Comparison of ENCODE assay signal across 24 cellular contexts in genomic region chrX:41689711-41690110, GRCh38. TPM values are rescaled to one million over a fixed set of nuclear protein-coding genes. Genes with fewer than 3 reads are reported as not detected.
A peak's percentile ranks its signal among the peaks of the same experiment; 100 is the strongest.
DNase-seq lines count a peak whose midpoint lies in the region; ATAC-seq, FAIRE-seq and TF ChIP-seq lines count a peak whose summit lies in the region.
"Had no signal": no experiment of that assay in that cellular context is flagged by ENCODE, and none has a peak within 500 bp of the region (broad histone marks: within the 10 kb centered on the region; RNA-seq: fewer than 3 reads in every experiment).

No MANE protein-coding gene starts in this region.

- H3K36me3 ChIP-seq in liver (ENCODE audit: control insufficient read depth in 4 of 4, insufficient read depth in 3 of 4, low read depth in 1 of 4, low read length in 3 of 4), result no peaks in the 10 kb centered on the region
- H3K36me3 ChIP-seq in HepG2 (replicated peaks in 1 of 2; ENCODE audit: control insufficient read depth in 1 of 2, insufficient read depth in 2 of 2, low read length in 2 of 2), result no peaks in the 10 kb centered on the region
- H3K36me3 ChIP-seq in lower lobe of right lung, result no peaks in the 10 kb centered on the region
- H3K36me3 ChIP-seq: MG63 had no signal

- ATAC-seq in HepG2, result no peak
- no peak for ATAC-seq in lower lobe of right lung
- ATAC-seq: A549, GM23338, Panc1 had no signal

- peaks cover 0 to 1% (median 0%) of the 10 kb centered on the region in 4 donors for H3K4me1 ChIP-seq in liver (ENCODE audit: control insufficient read depth in 4 of 4, insufficient read depth in 4 of 4, low read length in 3 of 4)
- no peaks in the 10 kb centered on the region for H3K4me1 ChIP-seq in HepG2 (ENCODE audit: insufficient read depth, low read length)
- peaks cover 3% of the 10 kb centered on the region for H3K4me1 ChIP-seq in lower lobe of right lung
- H3K4me1 ChIP-seq: A549 had no signal

- no peaks in the 10 kb centered on the region for H3K27me3 Mint-ChIP-seq in glutamatergic neuron (ENCODE audit: unreplicated experiment)
- H3K27me3 Mint-ChIP-seq: CD4-positive, alpha-beta T cell had no signal

- intact Hi-C loops in HepG2 (cut with micrococcal nuclease; ENCODE audit: unreplicated experiment) (no loop called here), lower lobe of right lung (cut with DNase I) (no loop called here)

- no peak overlapping the region for H3K4me3 ChIP-seq in liver (ENCODE audit: low read depth in 1 of 3, low read length in 3 of 3)
- H3K4me3 ChIP-seq in HepG2 (replicated peaks in 1 of 3; ENCODE audit: insufficient read depth in 1 of 3, low read depth in 2 of 3, low read length in 3 of 3), result no peak overlapping the region
- peak overlapping the region; percentile 25 for H3K4me3 ChIP-seq in coronary artery
- peak overlapping the region; percentile 27 for H3K4me3 ChIP-seq in lower lobe of right lung
- H3K4me3 ChIP-seq: A549, GM12878, GM23338, MG63 had no signal

- H3K9ac ChIP-seq in liver (ENCODE audit: low read depth in 1 of 2, low read length in 2 of 2), result no peak overlapping the region
- no peak overlapping the region for H3K9ac ChIP-seq in HepG2 (ENCODE audit: insufficient read depth, low read depth, low read length)

- no peak for TF ChIP-seq CTCF in liver (IDR thresholded peaks at IDR 0.05; ENCODE audit: low read depth, low read length, missing input control)
- no peak for TF ChIP-seq CTCF in HepG2 (CRISPR knock-in tag; IDR thresholded peaks at IDR 0.05)
- TF ChIP-seq CTCF in coronary artery (IDR thresholded peaks at IDR 0.05), result no peak
- TF ChIP-seq CTCF in lower lobe of right lung (IDR thresholded peaks at IDR 0.05), result no peak
- TF ChIP-seq CTCF in glutamatergic neuron (IDR thresholded peaks at IDR 0.05; ENCODE audit: partially characterized antibody, unreplicated experiment), result no peak

- TF ChIP-seq RAD21 in liver (IDR thresholded peaks at IDR 0.05) (peak in 1 of 2 donors; percentile 28), HepG2 (CRISPR knock-in tag; IDR thresholded peaks at IDR 0.05) (no peak)

- TF ChIP-seq POLR2A in HepG2 (IDR thresholded peaks at IDR 0.05; ENCODE audit: insufficient read depth in 1 of 2, low read depth in 2 of 2, low read length in 2 of 2), result no peak

- no peak overlapping the region for H2AFZ ChIP-seq in HepG2 (ENCODE audit: low read length)
- H2AFZ ChIP-seq: GM23338 had no signal

- in situ Hi-C loops in HepG2 (cut with HindIII; ENCODE audit: extremely low pct_ligation_motif_present, low pct_unique_long_range_greater_than_20kb), result no loop called here

- WGBS in liver, result 29% methylated on average over 3 of the region's 3 CpGs
- 69% methylated on average over 3 of the region's 3 CpGs for WGBS in HepG2 (ENCODE audit: low lambda C conversion rate)

- DNase-seq in HepG2 (ENCODE audit: low spot score) (no peak), coronary artery (ENCODE audit: low spot score) (no peak), lower lobe of right lung (no peak), nucleus accumbens (lab: John Stamatoyannopoulos, UW) (no peak), glutamatergic neuron (no peak), COLO829 (ENCODE audit: low spot score) (no peak)
- DNase-seq: Calu3; CD4-positive, alpha-beta T cell; GF-D8; HCEC 1CT; Kasumi-1; MG63; NCI-H1092 treated with DMSO at 0.1 percent for 48 hours; NCI-H146; NCI-H2081; NCI-H2171 treated with DMSO at 0.1 percent for 48 hours; NCI-H446 treated with DMSO at 0.1 percent for 48 hours; NCI-H69 had no signal

- peaks cover 0 to 4% (median 0%) of the 10 kb centered on the region in 4 donors for H3K27me3 ChIP-seq in liver (ENCODE audit: control insufficient read depth in 4 of 4, insufficient read depth in 4 of 4, low read length in 3 of 4)
- no peaks in the 10 kb centered on the region for H3K27me3 ChIP-seq in HepG2 (ENCODE audit: control insufficient read depth in 1 of 2, insufficient read depth in 2 of 2, low read length in 2 of 2)
- no peaks in the 10 kb centered on the region for H3K27me3 ChIP-seq in lower lobe of right lung (ENCODE audit: low read depth)
- H3K27me3 ChIP-seq: MG63 had no signal

- peaks cover 4% of the 10 kb centered on the region for H3K4me1 Mint-ChIP-seq in glutamatergic neuron (ENCODE audit: low read depth, unreplicated experiment)
- H3K4me1 Mint-ChIP-seq: GM23338 had no signal

- H3K27ac ChIP-seq in liver (ENCODE audit: low read depth in 1 of 2, low read length in 2 of 2) (peak overlapping the region; percentile 13 to 38), HepG2 (ENCODE audit: extremely low read length, insufficient read depth, low read length) (no peak overlapping the region), coronary artery (peak overlapping the region in 1 of 2 donors; percentile 66), lower lobe of right lung (no peak overlapping the region)
- H3K27ac ChIP-seq: A549 had no signal

- no TSS peak for BruUV-seq in HepG2 (replicated peaks; lab: Mats Ljungman, UMichigan)

- H3K9me3 ChIP-seq in liver (ENCODE audit: control insufficient read depth in 4 of 4, low read length in 3 of 4) (no peaks in the 10 kb centered on the region), HepG2 (ENCODE audit: low read length) (no peaks in the 10 kb centered on the region), lower lobe of right lung (no peaks in the 10 kb centered on the region)
- H3K9me3 ChIP-seq: A549, MG63 had no signal

- no peaks in the 10 kb centered on the region for H4K20me1 ChIP-seq in HepG2 (ENCODE audit: insufficient read depth, low read length)

- no peaks in the 10 kb centered on the region for H3K36me3 Mint-ChIP-seq in glutamatergic neuron (ENCODE audit: unreplicated experiment)

- H3K27ac Mint-ChIP-seq in glutamatergic neuron (ENCODE audit: unreplicated experiment), result no peak overlapping the region
- H3K27ac Mint-ChIP-seq: GM23338 had no signal

- TF ChIP-seq EP300 in HepG2 (IDR thresholded peaks at IDR 0.05; ENCODE audit: low read depth in 2 of 2, low read length in 2 of 2) (no peak), HepG2 (CRISPR knock-in tag; IDR thresholded peaks at IDR 0.05; ENCODE audit: borderline replicate concordance) (no peak)

- CTCF ChIA-PET in HepG2 (lab: Yijun Ruan, JAX; ENCODE audit: low intra/inter-chr PET ratio, low total read pairs), result no interaction called here

- FAIRE-seq in HepG2 (lab: Jason Lieb, UNC), result no peak
- FAIRE-seq: GM12878 had no signal

- no peaks in the 10 kb centered on the region for H3K79me2 ChIP-seq in HepG2 (ENCODE audit: insufficient read depth, low read length)

- H3K4me2 ChIP-seq in HepG2 (ENCODE audit: low read depth, low read length), result no peak overlapping the region
- H3K4me2 ChIP-seq: A549, GM23338 had no signal

- no peak overlapping the region for H3K4me3 Mint-ChIP-seq in glutamatergic neuron (ENCODE audit: unreplicated experiment)
- H3K4me3 Mint-ChIP-seq: CD4-positive, alpha-beta T cell; GM23338 had no signal

- POLR2A ChIA-PET in HepG2 (lab: Yijun Ruan, JAX), result no interaction called here

- no peaks in the 10 kb centered on the region for H3K9me3 Mint-ChIP-seq in glutamatergic neuron (ENCODE audit: unreplicated experiment)
- H3K9me3 Mint-ChIP-seq: CD4-positive, alpha-beta T cell; GM23338 had no signal

RNA-seq across cellular contexts. Expression of gene GPR34, which starts 0.9 kb away (rescaled TPM):
- total RNA-seq in liver (1 to 10 TPM; 4.5 to 9.0 TPM), HepG2 (2016; rRNA removed; fragmentation: Illumina TruSeq; extraction: Trizol) (not detected in 2 replicates), lower lobe of right lung (33.6 TPM), glutamatergic neuron (ENCODE audit: unreplicated experiment) (not detected)
- polyA plus RNA-seq in liver (1 to 10 TPM; 1.7 to 4.1 TPM), HepG2 (2011; rRNA removed) (not detected in 2 replicates)
- total RNA-seq in HepG2 (2016; cell fraction: cytosol; rRNA removed; fragmentation: Illumina TruSeq; extraction: Trizol; ENCODE audit: low read depth), result not detected in 2 replicates
- not detected in 2 replicates for total RNA-seq in HepG2 (2016; cell fraction: insoluble cytoplasmic fraction; rRNA removed; fragmentation: Illumina TruSeq; extraction: Trizol)
- total RNA-seq in HepG2 (2016; cell fraction: membrane; rRNA removed; fragmentation: Illumina TruSeq; extraction: Trizol), result not detected in 2 replicates
- total RNA-seq in HepG2 (2016; cell fraction: nucleus; rRNA removed; fragmentation: Illumina TruSeq; extraction: Trizol), result not detected in 2 replicates
- polyA plus RNA-seq in HepG2 (2011; cell fraction: cytosol; rRNA removed), result not detected in 2 replicates
- polyA plus RNA-seq in HepG2 (2011; cell fraction: nucleus; rRNA removed), result not detected in 2 replicates
- not detected in 2 replicates for polyA plus RNA-seq in HepG2 (2012)
- polyA plus RNA-seq in HepG2 (2016; cell fraction: cytosol; fragmentation: Illumina TruSeq; extraction: Trizol; ENCODE audit: low read depth), result not detected in 2 replicates
- polyA plus RNA-seq in HepG2 (2016; cell fraction: insoluble cytoplasmic fraction; fragmentation: Illumina TruSeq; extraction: Trizol; ENCODE audit: low read depth), result not detected in 2 replicates
- polyA plus RNA-seq in HepG2 (2016; cell fraction: membrane; fragmentation: Illumina TruSeq; extraction: Trizol; ENCODE audit: low read depth), result not detected in 2 replicates
- polyA plus RNA-seq in HepG2 (2016; cell fraction: nucleus; fragmentation: Illumina TruSeq; extraction: Trizol; ENCODE audit: insufficient read depth, low read depth), result not detected in 2 replicates
- polyA minus RNA-seq in HepG2 (2011; rRNA and poly(A)+ RNA removed; ENCODE audit: low replicate concordance), result not detected in 2 replicates
- not detected in 2 replicates for polyA minus RNA-seq in HepG2 (2011; cell fraction: cytosol; rRNA and poly(A)+ RNA removed)
- polyA minus RNA-seq in HepG2 (2011; cell fraction: nucleus; rRNA and poly(A)+ RNA removed), result not detected in 2 replicates
- total RNA-seq: Calu3; CD4-positive, alpha-beta T cell; GM23338 had no signal
- polyA plus RNA-seq: BJ had no signal

RNA-seq across cellular contexts. Expression of gene GPR82, which starts 34.3 kb away (rescaled TPM):
- under 1 TPM; 0.14 to 0.67 TPM for total RNA-seq in liver
- polyA plus RNA-seq in liver, result under 1 TPM; 0.59 to 0.61 TPM
- total RNA-seq in HepG2 (2016; rRNA removed; fragmentation: Illumina TruSeq; extraction: Trizol), result not detected in 2 replicates
- not detected in 2 replicates for total RNA-seq in HepG2 (2016; cell fraction: cytosol; rRNA removed; fragmentation: Illumina TruSeq; extraction: Trizol; ENCODE audit: low read depth)
- not detected in 2 replicates for total RNA-seq in HepG2 (2016; cell fraction: insoluble cytoplasmic fraction; rRNA removed; fragmentation: Illumina TruSeq; extraction: Trizol)
- not detected in 2 replicates for total RNA-seq in HepG2 (2016; cell fraction: membrane; rRNA removed; fragmentation: Illumina TruSeq; extraction: Trizol)
- not detected in 2 replicates for total RNA-seq in HepG2 (2016; cell fraction: nucleus; rRNA removed; fragmentation: Illumina TruSeq; extraction: Trizol)
- not detected in 2 replicates for polyA plus RNA-seq in HepG2 (2011; rRNA removed)
- not detected in 2 replicates for polyA plus RNA-seq in HepG2 (2011; cell fraction: cytosol; rRNA removed)
- polyA plus RNA-seq in HepG2 (2011; cell fraction: nucleus; rRNA removed), result not detected in 2 replicates
- polyA plus RNA-seq in HepG2 (2012), result 0.05 TPM in 1 of 2 replicates, not detected in the other
- polyA plus RNA-seq in HepG2 (2016; cell fraction: cytosol; fragmentation: Illumina TruSeq; extraction: Trizol; ENCODE audit: low read depth), result not detected in 2 replicates
- polyA plus RNA-seq in HepG2 (2016; cell fraction: insoluble cytoplasmic fraction; fragmentation: Illumina TruSeq; extraction: Trizol; ENCODE audit: low read depth), result not detected in 2 replicates
- polyA plus RNA-seq in HepG2 (2016; cell fraction: membrane; fragmentation: Illumina TruSeq; extraction: Trizol; ENCODE audit: low read depth), result not detected in 2 replicates
- polyA plus RNA-seq in HepG2 (2016; cell fraction: nucleus; fragmentation: Illumina TruSeq; extraction: Trizol; ENCODE audit: insufficient read depth, low read depth), result not detected in 2 replicates
- not detected in 2 replicates for polyA minus RNA-seq in HepG2 (2011; rRNA and poly(A)+ RNA removed; ENCODE audit: low replicate concordance)
- polyA minus RNA-seq in HepG2 (2011; cell fraction: cytosol; rRNA and poly(A)+ RNA removed), result not detected in 2 replicates
- polyA minus RNA-seq in HepG2 (2011; cell fraction: nucleus; rRNA and poly(A)+ RNA removed), result not detected in 2 replicates
- total RNA-seq in lower lobe of right lung, result 0.65 TPM
- total RNA-seq in glutamatergic neuron (ENCODE audit: unreplicated experiment), result not detected
- total RNA-seq: Calu3; CD4-positive, alpha-beta T cell; GM23338 had no signal
- polyA plus RNA-seq: A549, BJ had no signal

Comparison
In these comparisons a context has a peak if more than half of its experiments do, and no peak if none do; other contexts are left out.
1. H3K27ac ChIP-seq: peak in liver (2 of 2); none in HepG2 (single experiment) and lower lobe of right lung (single experiment).
2. H3K4me3 ChIP-seq: peak in coronary artery (single experiment) and lower lobe of right lung (single experiment); none in liver (0 of 3) and HepG2 (0 of 3).